ENCODE assay signal across 8 cellular contexts in genomic region chr4:64158648-64159326, GRCh38.
DNase-seq lines count a peak whose midpoint lies in the region; ATAC-seq and TF ChIP-seq lines count a peak whose summit lies in the region.

No MANE protein-coding gene starts in this region.

- no peak overlapping the region for H4K91ac ChIP-seq in trophoblast cell (ENCODE audit: low read depth, low read length)

- H3K27ac ChIP-seq in trophoblast cell (ENCODE audit: low read depth, low read length): no peak overlapping the region

- no peak overlapping the region for H3K4ac ChIP-seq in trophoblast cell (ENCODE audit: low read depth, low read length)

- no peak overlapping the region for H2BK12ac ChIP-seq in trophoblast cell (ENCODE audit: low read length)

- no peak overlapping the region for H4K12ac ChIP-seq in trophoblast cell (ENCODE audit: low read depth, low read length)

- H3K79me1 ChIP-seq in trophoblast cell (ENCODE audit: low read length): no peaks in the 10 kb centered on the region

- WGBS in trophoblast cell (ENCODE audit: extremely low coverage, insufficient coverage, insufficient read length): no CpG with 5 or more reads among the region's 7 CpGs

- H3K18ac ChIP-seq in trophoblast cell (ENCODE audit: low read length): no peak overlapping the region

- no peak overlapping the region for H3K4me2 ChIP-seq in trophoblast cell (ENCODE audit: low read length)

- no peaks in the 10 kb centered on the region for H3K4me1 ChIP-seq in trophoblast cell (ENCODE audit: control insufficient read depth in 1 of 2, insufficient read depth in 2 of 2, low read length in 2 of 2)

- H3K9ac ChIP-seq in trophoblast cell (ENCODE audit: low read length): no peak overlapping the region

- H3K27me3 ChIP-seq in trophoblast cell (ENCODE audit: insufficient read depth, low read length): no peaks in the 10 kb centered on the region

- no peak overlapping the region for H2BK120ac ChIP-seq in trophoblast cell (ENCODE audit: insufficient read depth, low read length, poor library complexity)

- H2AFZ ChIP-seq in trophoblast cell (ENCODE audit: insufficient read depth, low read length, poor library complexity): no peak overlapping the region

- peaks cover 0 to 2% of the 10 kb centered on the region in 2 experiments for H3K36me3 ChIP-seq in trophoblast cell (ENCODE audit: control insufficient read depth in 1 of 2, insufficient read depth in 2 of 2, low read length in 2 of 2)

- H3K14ac ChIP-seq in trophoblast cell (ENCODE audit: low read length): no peak overlapping the region

- H3K9me3 ChIP-seq in trophoblast cell (ENCODE audit: insufficient read depth, low read depth, low read length): peaks cover 2% of the 10 kb centered on the region

- no peak overlapping the region for H2BK5ac ChIP-seq in trophoblast cell (ENCODE audit: low read depth, low read length, poor library complexity)

- no peaks in the 10 kb centered on the region for H3K79me2 ChIP-seq in trophoblast cell (ENCODE audit: control insufficient read depth, insufficient read depth, low read length, poor library complexity)

- peak; percentile 56 for DNase-seq in CMK (ENCODE audit: low read depth)
- peak; percentile 29 for DNase-seq in NCI-H146 treated with DMSO at 0.1 percent for 48 hours (lab: John Stamatoyannopoulos, UW; ENCODE audit: unreplicated experiment)
- DNase-seq in fibroblast of villous mesenchyme (ENCODE audit: low read depth): peak; percentile 39
- DNase-seq in trophoblast cell: peak; percentile 33 to 79
- no peak for DNase-seq in NCI-H128 (lab: John Stamatoyannopoulos, UW; ENCODE audit: unreplicated experiment)

- H3K4me3 ChIP-seq in WI38 (ENCODE audit: low read depth, low read length) (no peak overlapping the region), fibroblast of villous mesenchyme (ENCODE audit: low read depth, low read length) (no peak overlapping the region), trophoblast cell (ENCODE audit: low read depth, low read length) (no peak overlapping the region)

- H2AK5ac ChIP-seq in trophoblast cell (ENCODE audit: low read length): no peak overlapping the region

- H3K23ac ChIP-seq in trophoblast cell (ENCODE audit: low read length): no peak overlapping the region

- peak; percentile 94 for ATAC-seq in GM18519 (IDR thresholded peaks at IDR 0.05; ENCODE audit: low FRiP score, unreplicated experiment)
- peak; percentile 83 for ATAC-seq in HG02981 (IDR thresholded peaks at IDR 0.05; ENCODE audit: unreplicated experiment)

- TF ChIP-seq CTCF in WI38 (IDR thresholded peaks at IDR 0.05; ENCODE audit: low read depth, low read length): peak; percentile 25; the same call in 1 of the 2 replicates
- TF ChIP-seq CTCF in fibroblast of villous mesenchyme (IDR thresholded peaks at IDR 0.05; ENCODE audit: insufficient read depth, low read depth, low read length): peak; percentile 65

- H4K8ac ChIP-seq in trophoblast cell (ENCODE audit: low read depth, low read length): no peak overlapping the region
